ENCODE assay signal across 15 cellular contexts in genomic region chr18:4125246-4125938, GRCh38.
DNase-seq lines count a peak whose midpoint lies in the region; ATAC-seq and TF ChIP-seq lines count a peak whose summit lies in the region.
"Had no signal": no experiment of that assay in that cellular context is flagged by ENCODE, and none has a peak within 500 bp of the region (broad histone marks: within the 10 kb centered on the region; RNA-seq: fewer than 3 reads in every experiment).

No MANE protein-coding gene starts in this region.

- no peak overlapping the region for H3K27ac ChIP-seq in Panc1 (ENCODE audit: low read length)
- H3K27ac ChIP-seq in heart right ventricle = peak overlapping the region in 4 of 10 donors; percentile 22 to 60 (median 33)
- H3K27ac ChIP-seq: A549 had no signal

- peak; percentile 42 for DNase-seq in NCI-H345 (lab: John Stamatoyannopoulos, UW)
- no peak for DNase-seq in NCI-H345 treated with DMSO at 0.1 percent for 48 hours (lab: John Stamatoyannopoulos, UW; ENCODE audit: unreplicated experiment)
- no peak for DNase-seq in Panc1 (ENCODE audit: low read depth, low spot score)
- DNase-seq in heart right ventricle = peak; percentile 12 to 30
- peak; percentile 52 for DNase-seq in stromal cell of bone marrow (ENCODE audit: low read depth)
- no peak for DNase-seq in stimulated activated CD4-positive, alpha-beta T cell treated with anti-CD3 and anti-CD28 coated beads, Interleukin-12 subunit alpha, Interleukin-12 subunit beta, amount 100 ng/mL, for 4 hours
- no peak for DNase-seq in NCI-H226
- DNase-seq: natural killer cell; NCI-H2081 treated with DMSO at 0.1 percent for 48 hours; SIG-M5; stimulated activated CD4-positive, alpha-beta T cell treated with anti-CD3 and anti-CD28 coated beads, Interleukin-15, amount 100 ng/mL, for 24 hours had no signal

- H3K27me3 ChIP-seq in Panc1 (ENCODE audit: control insufficient read depth, insufficient read depth, low read length) = no peaks in the 10 kb centered on the region
- no peaks in the 10 kb centered on the region for H3K27me3 ChIP-seq in heart right ventricle

- no peak for TF ChIP-seq CTCF in Panc1 (IDR thresholded peaks at IDR 0.05)
- no peak for TF ChIP-seq CTCF in heart right ventricle (IDR thresholded peaks at IDR 0.05)

- no peaks in the 10 kb centered on the region for H3K36me3 ChIP-seq in Panc1 (ENCODE audit: control insufficient read depth, insufficient read depth, low read length)
- H3K36me3 ChIP-seq in heart right ventricle = no peaks in the 10 kb centered on the region

- POLR2A ChIA-PET in Panc1 (lab: Charles Lee) = no interaction called here

- intact Hi-C loops in Panc1 (cut with micrococcal nuclease; ENCODE audit: unreplicated experiment) (no loop called here), heart right ventricle (cut with DNase I) (no loop called here)

- H3K9me3 ChIP-seq in Panc1 (ENCODE audit: control insufficient read depth, insufficient read depth, low read depth, low read length) (no peaks in the 10 kb centered on the region), heart right ventricle (no peaks in the 10 kb centered on the region)
- H3K9me3 ChIP-seq: A549 had no signal

- H3K4me1 ChIP-seq in Panc1 (ENCODE audit: control insufficient read depth, insufficient read depth, low read length) (no peaks in the 10 kb centered on the region), heart right ventricle (peaks cover 0 to 25% (median 14%) of the 10 kb centered on the region in 9 donors)
- H3K4me1 ChIP-seq: A549 had no signal

- H3K4me3 ChIP-seq in Panc1 (ENCODE audit: low read depth in 2 of 2, low read length in 2 of 2) (no peak overlapping the region), heart right ventricle (no peak overlapping the region)
- H3K4me3 ChIP-seq: A549 had no signal

- in situ Hi-C loops in Panc1 (cut with HindIII; ENCODE audit: low pct_unique_long_range_greater_than_20kb, low sequenced_read_pairs) = no loop called here

- 36 to 45% methylated on average over 4 of the region's 4 CpGs for WGBS in heart right ventricle, 2 donors

- ATAC-seq in Panc1 (peak; percentile 65), heart right ventricle (peak in 7 of 8 donors; percentile 79 to 94 (median 90)), GM18909 (IDR thresholded peaks at IDR 0.05; ENCODE audit: poor library complexity, unreplicated experiment) (no peak)
- ATAC-seq: A549; activated T-helper 17 cell treated with anti-CD3 and anti-CD28 coated beads, Interleukin-2, amount 50 U/mL, for 72 hours; esophagus mucosa; natural killer cell had no signal

- BruUV-seq in Panc1 (replicated peaks; lab: Mats Ljungman, UMichigan) = no TSS peak

- CTCF ChIA-PET in Panc1 (lab: Charles Lee) = no interaction called here

Comparison
In these comparisons a context has a peak if more than half of its experiments do, and no peak if none do; other contexts are left out.
1. DNase-seq: peak in NCI-H345 (single experiment), heart right ventricle (2 of 2) and stromal cell of bone marrow (single experiment); none in NCI-H345 treated with DMSO at 0.1 percent for 48 hours (single experiment), Panc1 (single experiment), stimulated activated CD4-positive, alpha-beta T cell treated with anti-CD3 and anti-CD28 coated beads, Interleukin-12 subunit alpha, Interleukin-12 subunit beta, amount 100 ng/mL, for 4 hours (single experiment) and NCI-H226 (single experiment).